ENCODE assay signal across 8 cellular contexts in the genomic region with DNA sequence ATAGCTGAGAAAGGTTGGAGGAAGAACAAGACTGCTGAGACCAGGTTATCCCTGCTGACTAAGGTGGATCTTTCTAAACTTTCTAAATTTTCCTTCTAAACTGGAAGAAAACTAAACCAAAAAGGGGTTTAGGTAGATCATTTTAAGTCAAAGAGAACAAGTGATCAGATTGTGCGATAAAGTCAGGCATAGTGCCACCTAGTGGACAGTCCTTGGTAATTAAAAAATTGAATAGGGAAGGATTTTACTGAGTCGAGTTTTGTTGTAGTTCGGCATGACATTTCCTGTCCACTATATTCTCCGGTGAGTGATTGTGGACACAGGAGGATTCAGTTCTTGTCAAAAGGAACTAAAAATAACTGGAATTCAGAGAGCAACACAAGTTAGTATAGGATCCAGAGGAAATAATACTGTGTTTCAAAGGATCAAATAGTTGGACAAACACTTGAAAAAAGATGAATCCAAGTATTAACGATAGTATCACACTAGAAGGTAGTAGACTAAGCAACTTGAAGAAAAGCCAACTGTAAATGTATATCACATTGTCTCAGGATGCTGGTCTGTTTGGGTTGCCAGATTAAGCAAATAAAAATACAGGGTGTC.
DNase-seq lines count a peak whose midpoint lies in the region; ATAC-seq, FAIRE-seq and TF ChIP-seq lines count a peak whose summit lies in the region.

No MANE protein-coding gene starts in this region.

- peaks cover 5% of the 10 kb centered on the region for H3K4me1 Mint-ChIP-seq in neural crest cell
- no peaks in the 10 kb centered on the region for H3K4me1 Mint-ChIP-seq in immature natural killer cell

- DNase-seq in D721Med (ENCODE audit: insufficient read length, low spot score) (no peak), NOMO-1 treated with dmso at 0.1 percent for 144 hours (lab: John Stamatoyannopoulos, UW; ENCODE audit: unreplicated experiment) (peak; percentile 2), dermis microvascular lymphatic vessel endothelial cell (ENCODE audit: low read depth in 2 of 2) (peak; percentile 2 to 24), neural crest cell (ENCODE audit: low read depth, low spot score) (peak; percentile 22), immature natural killer cell (no peak)

- TF ChIP-seq CTCF in D721Med (IDR thresholded peaks at IDR 0.05; ENCODE audit: insufficient read depth, missing control alignments) (peak; percentile 69), neural crest cell (conservative IDR thresholded peaks at IDR 0.05) (peak; percentile 80)

- H3K4me3 Mint-ChIP-seq in neural crest cell: no peak overlapping the region
- H3K4me3 Mint-ChIP-seq in immature natural killer cell: no peak overlapping the region

- H3K36me3 Mint-ChIP-seq in neural crest cell (ENCODE audit: low read depth) (no peaks in the 10 kb centered on the region), immature natural killer cell (no peaks in the 10 kb centered on the region)

- ATAC-seq in GM18520 (IDR thresholded peaks at IDR 0.05; ENCODE audit: unreplicated experiment) (peak; percentile 71), HG03280 (IDR thresholded peaks at IDR 0.05; ENCODE audit: unreplicated experiment) (peak; percentile 76), HG02759 (IDR thresholded peaks at IDR 0.05; ENCODE audit: unreplicated experiment) (no peak)

- H3K27ac Mint-ChIP-seq in neural crest cell (ENCODE audit: unreplicated experiment) (no peak overlapping the region), immature natural killer cell (no peak overlapping the region)

- H3K9me3 Mint-ChIP-seq in neural crest cell (peaks cover 4% of the 10 kb centered on the region), immature natural killer cell (peaks cover 4 to 24% (median 6%) of the 10 kb centered on the region in 6 donors)

- H3K27me3 Mint-ChIP-seq in neural crest cell (ENCODE audit: low read depth) (no peaks in the 10 kb centered on the region), immature natural killer cell (ENCODE audit: low read depth in 3 of 3) (peaks cover 0 to 5% (median 0%) of the 10 kb centered on the region in 3 donors)

- peak; percentile 88 for FAIRE-seq in D721Med (lab: Jason Lieb, UNC)

Comparison
In these comparisons a context has a peak if more than half of its experiments do, and no peak if none do; other contexts are left out.
1. DNase-seq: peak in NOMO-1 treated with dmso at 0.1 percent for 144 hours (single experiment), dermis microvascular lymphatic vessel endothelial cell (2 of 2) and neural crest cell (single experiment); none in D721Med (single experiment) and immature natural killer cell (0 of 3).